Comparison of ENCODE assay signal across 8 cellular contexts in genomic region chr11:115501895-115502589, GRCh38. TPM values are rescaled to one million over a fixed set of nuclear protein-coding genes. Genes with fewer than 3 reads are reported as not detected.
A peak's percentile ranks its signal among the peaks of the same experiment; 100 is the strongest.
DNase-seq lines count a peak whose midpoint lies in the region; TF ChIP-seq lines count a peak whose summit lies in the region.

No MANE protein-coding gene starts in this region.

- H3K4me1 ChIP-seq in endocrine pancreas (ENCODE audit: control insufficient read depth, insufficient read depth, low read length) (peaks cover 3% of the 10 kb centered on the region), prostate gland (replicated peaks) (peaks cover 9% of the 10 kb centered on the region)

- H3K27ac Mint-ChIP-seq in HFFc6 = no peak overlapping the region

- H3K9ac ChIP-seq in endocrine pancreas (ENCODE audit: control insufficient read depth, insufficient read depth, low read length) = peak overlapping the region; percentile 85

- H3K9me3 ChIP-seq in endocrine pancreas (ENCODE audit: control insufficient read depth, low read length) (no peaks in the 10 kb centered on the region), prostate gland (no peaks in the 10 kb centered on the region)

- intact Hi-C loops in prostate gland (cut with DNase I) = loop anchor here (5.0 kb wide), 2 partner anchors 165 to 330 kb away; no protein-coding TSS in a partner anchor

- peaks cover 8% of the 10 kb centered on the region for H3K9me3 Mint-ChIP-seq in HFFc6

- no peaks in the 10 kb centered on the region for H3K4me1 Mint-ChIP-seq in HFFc6 (ENCODE audit: low read depth)

- WGBS in prostate gland = 8% methylated on average over 22 of the region's 22 CpGs

- H3K27me3 ChIP-seq in endocrine pancreas (ENCODE audit: control insufficient read depth, insufficient read depth, low read length) (no peaks in the 10 kb centered on the region), prostate gland (replicated peaks; ENCODE audit: insufficient read depth) (no peaks in the 10 kb centered on the region)

- peaks cover 1% of the 10 kb centered on the region; the same call in 1 of the 2 replicates for H3K27me3 Mint-ChIP-seq in HFFc6 (ENCODE audit: insufficient read depth)

- no peaks in the 10 kb centered on the region for H3K36me3 Mint-ChIP-seq in HFFc6 (ENCODE audit: low read depth)

- no peak overlapping the region for H3K27ac ChIP-seq in prostate gland

- H3K36me3 ChIP-seq in endocrine pancreas (ENCODE audit: control insufficient read depth, insufficient read depth, low read length) = no peaks in the 10 kb centered on the region
- no peaks in the 10 kb centered on the region for H3K36me3 ChIP-seq in prostate gland

- no peak for TF ChIP-seq POLR2A in prostate gland (IDR thresholded peaks at IDR 0.05)

- H3K4me3 Mint-ChIP-seq in HFFc6 = no peak overlapping the region

- peak; percentile 26 to 43 for DNase-seq in NCI-H187 (lab: John Stamatoyannopoulos, UW)
- no peak for DNase-seq in NCI-H187 treated with DMSO at 0.1 percent for 48 hours (lab: John Stamatoyannopoulos, UW)
- DNase-seq in NCI-H1105 (lab: John Stamatoyannopoulos, UW) = peak; percentile 61
- no peak for DNase-seq in prostate gland (ENCODE audit: low spot score)
- DNase-seq in epidermal melanocyte (ENCODE audit: insufficient read length, low spot score) = no peak
- no peak for DNase-seq in HFFc6
- DNase-seq in HPDE6-E6E7 (ENCODE audit: extremely low spot score) = no peak

- no peak for TF ChIP-seq CTCF in prostate gland (IDR thresholded peaks at IDR 0.05)
- no peak for TF ChIP-seq CTCF in HFFc6 (IDR thresholded peaks at IDR 0.05)

- H3K4me3 ChIP-seq in endocrine pancreas (ENCODE audit: control insufficient read depth, insufficient read depth, low read length) = peak overlapping the region; percentile 67
- H3K4me3 ChIP-seq in prostate gland = peak overlapping the region; percentile 53 to 59

RNA-seq across cellular contexts. Expression of gene CADM1, which starts 2.2 kb away (rescaled TPM):
- 100 to 1,000 TPM in 1 of 2 donors, 10 to 100 TPM in 1; 49.6 to 137 TPM for total RNA-seq in prostate gland
- not detected for total RNA-seq in HFFc6 (2021; fragmentation: NEBNext Ultra II Directional; extraction: Animal tissue kit (Norgen Biotek cat#: 25700))

Comparison
In these comparisons a context has a peak if more than half of its experiments do, and no peak if none do; other contexts are left out.
1. DNase-seq: peak in NCI-H187 (2 of 2) and NCI-H1105 (single experiment); none in NCI-H187 treated with DMSO at 0.1 percent for 48 hours (single experiment), prostate gland (single experiment), epidermal melanocyte (single experiment), HFFc6 (single experiment) and HPDE6-E6E7 (single experiment).
2. RNA of gene CADM1, which starts 2.2 kb away (total RNA-seq): 49.6 to 137 TPM in prostate gland; not detected in HFFc6; every median in the first group is over 10 times any median in the second.